1 cellular context compared by ENCODE assay signal in the genomic region with DNA sequence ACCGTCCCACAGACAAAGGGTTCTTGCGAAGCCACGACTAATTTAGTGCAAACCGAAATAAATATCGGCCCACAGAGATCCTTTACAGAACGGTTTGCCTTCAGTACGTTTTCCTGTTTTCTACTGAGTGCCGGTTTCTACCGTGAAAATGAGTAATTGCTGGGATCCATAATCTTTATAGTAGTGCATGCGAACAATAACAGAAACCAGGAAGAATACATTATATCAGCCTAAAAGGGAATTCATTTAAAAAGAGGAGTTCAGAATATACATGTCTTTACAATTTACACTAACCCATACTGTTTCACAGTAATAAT.
TF ChIP-seq lines count a peak whose summit lies in the region.

No MANE protein-coding gene starts in this region.

TF ChIP-seq in IMR-90, 13 proteins besides CTCF, POLR2A, EP300 and RAD21:
- TF ChIP-seq, protein P1, sequence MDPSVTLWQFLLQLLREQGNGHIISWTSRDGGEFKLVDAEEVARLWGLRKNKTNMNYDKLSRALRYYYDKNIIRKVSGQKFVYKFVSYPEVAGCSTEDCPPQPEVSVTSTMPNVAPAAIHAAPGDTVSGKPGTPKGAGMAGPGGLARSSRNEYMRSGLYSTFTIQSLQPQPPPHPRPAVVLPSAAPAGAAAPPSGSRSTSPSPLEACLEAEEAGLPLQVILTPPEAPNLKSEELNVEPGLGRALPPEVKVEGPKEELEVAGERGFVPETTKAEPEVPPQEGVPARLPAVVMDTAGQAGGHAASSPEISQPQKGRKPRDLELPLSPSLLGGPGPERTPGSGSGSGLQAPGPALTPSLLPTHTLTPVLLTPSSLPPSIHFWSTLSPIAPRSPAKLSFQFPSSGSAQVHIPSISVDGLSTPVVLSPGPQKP (IDR thresholded peaks at IDR 0.05; ENCODE audit: borderline replicate concordance, low read depth, low read length): no peak
- no peak for TF ChIP-seq NFE2L2 (IDR thresholded peaks at IDR 0.05; ENCODE audit: low read depth, low read length)
- no peak for TF ChIP-seq RFX5 (IDR thresholded peaks at IDR 0.05; ENCODE audit: low read depth, low read length)
- TF ChIP-seq MAFK (IDR thresholded peaks at IDR 0.05; ENCODE audit: low read depth, low read length): no peak
- TF ChIP-seq MAZ (IDR thresholded peaks at IDR 0.05; ENCODE audit: borderline replicate concordance, low read depth, low read length): no peak
- TF ChIP-seq RCOR1 (IDR thresholded peaks at IDR 0.05; ENCODE audit: insufficient replicate concordance, low read length): no peak
- TF ChIP-seq BHLHE40 (IDR thresholded peaks at IDR 0.05; ENCODE audit: low read depth, low read length): no peak
- no peak for TF ChIP-seq CEBPB (IDR thresholded peaks at IDR 0.05; ENCODE audit: low read depth, low read length)
